Comparison of ENCODE assay signal across 11 cellular contexts in genomic region chr7:81285142-81285871, GRCh38.
DNase-seq lines count a peak whose midpoint lies in the region; ATAC-seq, FAIRE-seq and TF ChIP-seq lines count a peak whose summit lies in the region.
"Had no signal": no experiment of that assay in that cellular context is flagged by ENCODE, and none has a peak within 500 bp of the region (broad histone marks: within the 10 kb centered on the region; RNA-seq: fewer than 3 reads in every experiment).

No MANE protein-coding gene starts in this region.

- H3K4me3 ChIP-seq in endothelial cell of umbilical vein (replicated peaks in 1 of 3; ENCODE audit: insufficient read depth in 1 of 3, low read depth in 1 of 3, low read length in 3 of 3) (no peak overlapping the region), skeletal muscle cell (ENCODE audit: low read depth, low read length) (no peak overlapping the region)
- H3K4me3 ChIP-seq: ascending aorta, right atrium auricular region had no signal

- intact Hi-C loops in endothelial cell of umbilical vein (cut with micrococcal nuclease), result loop anchor here (1.0 kb wide), 1 partner anchor 14 kb away; no protein-coding TSS in a partner anchor
- intact Hi-C loops in CD4-positive, alpha-beta T cell (cut with DNase I, micrococcal nuclease), result no loop called here

- CTCF ChIA-PET in endothelial cell of umbilical vein (lab: Charles Lee), result interaction anchor here (1.0 to 1.8 kb wide), 3 partner anchors 8 to 172 kb away, joined by 3 to 5 read pairs (median 5); no protein-coding TSS in a partner anchor
- CTCF ChIA-PET in CD4-positive, alpha-beta T cell (lab: Charles Lee), result no interaction called here

- no peaks in the 10 kb centered on the region for H3K27me3 ChIP-seq in endothelial cell of umbilical vein (ENCODE audit: control insufficient read depth in 2 of 2, insufficient read depth in 2 of 2, low read length in 2 of 2)
- no peaks in the 10 kb centered on the region for H3K27me3 ChIP-seq in CD4-positive, alpha-beta T cell (ENCODE audit: control insufficient read depth, insufficient read depth, low read length)
- H3K27me3 ChIP-seq: ascending aorta, right atrium auricular region had no signal

- FAIRE-seq in RCC 7860 (lab: Jason Lieb, UNC) (peak; percentile 89), endothelial cell of umbilical vein (lab: Jason Lieb, UNC) (peak; percentile 48)

- H3K27ac ChIP-seq in endothelial cell of umbilical vein (ENCODE audit: insufficient read depth, low read depth, low read length), result peak overlapping the region; percentile 33
- H3K27ac ChIP-seq in CD4-positive, alpha-beta T cell (ENCODE audit: low read depth, low read length), result no peak overlapping the region
- H3K27ac ChIP-seq: ascending aorta, right atrium auricular region had no signal

- H4K20me1 ChIP-seq in endothelial cell of umbilical vein (replicated peaks; ENCODE audit: control insufficient read depth, extremely low read depth, insufficient read depth, low read length), result no peaks in the 10 kb centered on the region

- H3K27ac Mint-ChIP-seq in CD4-positive, alpha-beta T cell, result no peak overlapping the region

- H3K4me1 ChIP-seq in endothelial cell of umbilical vein (ENCODE audit: control insufficient read depth, extremely low read depth, insufficient read depth, low read length), result peaks cover 6% of the 10 kb centered on the region
- H3K4me1 ChIP-seq: ascending aorta, Caco-2, right atrium auricular region had no signal

- no peak for TF ChIP-seq CTCF in endothelial cell of umbilical vein (IDR thresholded peaks at IDR 0.05; ENCODE audit: extremely low read depth in 1 of 2, insufficient read depth in 1 of 2, low read depth in 1 of 2, low read length in 2 of 2)
- no peak for TF ChIP-seq CTCF in CD4-positive, alpha-beta T cell (IDR thresholded peaks at IDR 0.05)

- dilution Hi-C loops in endothelial cell of umbilical vein (cut with MboI; ENCODE audit: extremely low pct_ligation_motif_present, low sequenced_read_pairs), result no loop called here

- no peaks in the 10 kb centered on the region for H3K36me3 ChIP-seq in endothelial cell of umbilical vein (ENCODE audit: control insufficient read depth in 2 of 2, extremely low read depth in 1 of 2, insufficient read depth in 2 of 2, low read length in 2 of 2)
- H3K36me3 ChIP-seq: ascending aorta, right atrium auricular region had no signal

- H2AFZ ChIP-seq in endothelial cell of umbilical vein (ENCODE audit: low read depth, low read length), result no peak overlapping the region

- H3K4me2 ChIP-seq in endothelial cell of umbilical vein (ENCODE audit: insufficient read depth, low read length), result peak overlapping the region; percentile 46

- H3K9me1 ChIP-seq in endothelial cell of umbilical vein (replicated peaks; ENCODE audit: control insufficient read depth, extremely low read depth, insufficient read depth, low read length), result no peaks in the 10 kb centered on the region

- no TSS peak for BruUV-seq in endothelial cell of umbilical vein (replicated peaks; lab: Mats Ljungman, UMichigan)

- TF ChIP-seq POLR2A in endothelial cell of umbilical vein (IDR thresholded peaks at IDR 0.05; ENCODE audit: low read depth, low read length), result no peak

- no peaks in the 10 kb centered on the region for H3K27me3 Mint-ChIP-seq in CD4-positive, alpha-beta T cell

- DNase-seq in H4 (ENCODE audit: low spot score), result peak; percentile 91
- peak; percentile 74 for DNase-seq in RCC 7860 (ENCODE audit: low spot score)
- DNase-seq in endothelial cell of umbilical vein (ENCODE audit: low read depth, low spot score), result peak; percentile 45
- DNase-seq in skeletal muscle cell (ENCODE audit: low read depth), result peak; percentile 40
- no peak for DNase-seq in NOMO-1 (lab: John Stamatoyannopoulos, UW; ENCODE audit: unreplicated experiment in 2 of 2)
- DNase-seq in mesenteric fat pad (ENCODE audit: low spot score), result no peak
- no peak for DNase-seq in NCI-H2107 (lab: John Stamatoyannopoulos, UW)
- no peak for DNase-seq in CD4-positive, alpha-beta T cell
- DNase-seq: Caco-2 had no signal

- no peaks in the 10 kb centered on the region for H3K4me1 Mint-ChIP-seq in CD4-positive, alpha-beta T cell (ENCODE audit: low read depth)

- no peak overlapping the region for H3K4me3 Mint-ChIP-seq in CD4-positive, alpha-beta T cell

- no peaks in the 10 kb centered on the region for H3K9me3 Mint-ChIP-seq in CD4-positive, alpha-beta T cell

- no peaks in the 10 kb centered on the region for H3K79me2 ChIP-seq in endothelial cell of umbilical vein (ENCODE audit: control insufficient read depth, insufficient read depth, low read length)

- H3K9ac ChIP-seq in endothelial cell of umbilical vein (replicated peaks; ENCODE audit: extremely low read depth, insufficient read depth, low read length), result no peak overlapping the region

- POLR2A ChIA-PET in endothelial cell of umbilical vein (lab: Charles Lee), result no interaction called here
- POLR2A ChIA-PET in CD4-positive, alpha-beta T cell (lab: Charles Lee), result no interaction called here

- H3K9me3 ChIP-seq in endothelial cell of umbilical vein (replicated peaks; ENCODE audit: control insufficient read depth, insufficient read depth, low read length), result no peaks in the 10 kb centered on the region
- H3K9me3 ChIP-seq in CD4-positive, alpha-beta T cell (ENCODE audit: control insufficient read depth, low read length), result peaks cover 11% of the 10 kb centered on the region
- H3K9me3 ChIP-seq: Caco-2, right atrium auricular region had no signal

- no peaks in the 10 kb centered on the region for H3K36me3 Mint-ChIP-seq in CD4-positive, alpha-beta T cell (ENCODE audit: low read depth)

- no peak for ATAC-seq in CD4-positive, alpha-beta T cell (ENCODE audit: poor library complexity)

TF ChIP-seq in endothelial cell of umbilical vein, 7 proteins besides CTCF, POLR2A, EP300 and RAD21:
- TF ChIP-seq EZH2 (IDR thresholded peaks at IDR 0.05; ENCODE audit: borderline replicate concordance, low read depth, low read length, severe bottlenecking) (no peak), POLR2AphosphoS5 (IDR thresholded peaks at IDR 0.05; ENCODE audit: insufficient read depth, low read depth, low read length) (no peak), GATA2 (IDR thresholded peaks at IDR 0.05; ENCODE audit: insufficient read depth, insufficient read length, low read depth, low read length) (peak; percentile 92), MYC (IDR thresholded peaks at IDR 0.05; ENCODE audit: low read depth, low read length) (no peak), FOS (IDR thresholded peaks at IDR 0.05; ENCODE audit: borderline replicate concordance, insufficient read depth, low read length) (peak; percentile 59)

Comparison
In these comparisons a context has a peak if more than half of its experiments do, and no peak if none do; other contexts are left out.
1. DNase-seq: peak in H4 (single experiment), RCC 7860 (single experiment), endothelial cell of umbilical vein (single experiment) and skeletal muscle cell (single experiment); none in NOMO-1 (0 of 2), mesenteric fat pad (single experiment), NCI-H2107 (single experiment) and CD4-positive, alpha-beta T cell (0 of 10).